15 cellular contexts compared by ENCODE assay signal in the genomic region with DNA sequence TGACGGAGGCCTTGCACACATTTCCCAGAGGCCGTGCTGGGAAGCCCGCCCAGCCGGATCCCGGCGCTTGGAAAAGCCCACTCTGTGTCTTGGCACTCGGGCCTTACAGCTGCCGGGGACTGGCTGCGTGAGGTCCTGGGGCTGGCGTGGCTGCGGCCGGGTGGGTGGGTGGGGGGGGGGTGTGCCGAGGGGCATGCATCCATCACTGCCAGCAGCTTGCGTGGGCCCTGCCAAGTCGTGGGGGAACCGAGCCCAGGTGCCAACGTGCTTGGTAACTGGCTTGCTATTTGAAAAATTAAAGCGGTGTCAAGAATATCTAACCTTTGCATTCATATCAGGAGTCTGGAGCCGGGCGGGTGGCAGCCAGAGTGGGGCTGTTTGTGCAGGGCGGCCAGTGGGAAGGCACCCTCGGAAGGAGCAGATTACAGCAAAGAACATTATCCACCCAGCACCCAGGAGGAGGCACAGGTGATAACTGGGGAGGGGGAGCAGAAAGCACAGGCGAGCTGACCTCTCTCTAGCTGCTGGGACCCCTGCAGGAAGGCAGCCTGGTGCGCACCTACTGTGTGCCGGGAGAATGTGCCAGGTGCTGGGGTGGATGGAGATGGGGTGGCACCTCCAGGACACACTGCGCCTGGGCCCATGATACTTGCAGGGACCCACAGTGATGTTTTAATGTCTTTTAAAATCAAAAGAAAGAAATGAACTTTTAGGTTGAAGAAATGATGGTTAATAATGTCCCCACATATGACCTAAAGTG. TPM values are rescaled to one million over a fixed set of nuclear protein-coding genes. Genes with fewer than 3 reads are reported as not detected.
"Had no signal": no experiment of that assay in that cellular context is flagged by ENCODE, and none has a peak within 500 bp of the region (broad histone marks: within the 10 kb centered on the region; RNA-seq: fewer than 3 reads in every experiment).

No MANE protein-coding gene starts in this region.

- ATAC-seq: activated CD4-positive, alpha-beta T cell treated with anti-CD3 and anti-CD28 coated beads for 36 hours; activated CD8-positive, alpha-beta T cell treated with anti-CD3 and anti-CD28 coated beads, Interleukin-2, amount 10 ng/mL, durations not matched to agents 7 days and 5 days; effector memory CD8-positive, alpha-beta T cell; left lobe of liver had no signal

- H3K27ac ChIP-seq: epithelial cell of prostate had no signal

- DNase-seq: activated CD4-positive, alpha-beta T cell treated with anti-CD3 and anti-CD28 coated beads for 36 hours; activated CD8-positive, alpha-beta memory T cell treated with anti-CD3 and anti-CD28 coated beads, Interleukin-2, amount 50 U/mL, for 48 hours; activated CD8-positive, alpha-beta T cell treated with anti-CD3 and anti-CD28 coated beads, Interleukin-2, amount 10 ng/mL, durations not matched to agents 7 days and 5 days; activated naive CD4-positive, alpha-beta T cell; central memory CD4-positive, alpha-beta T cell; effector memory CD8-positive, alpha-beta T cell; immature natural killer cell; mesendoderm; nephron progenitor cell; stimulated activated CD4-positive, alpha-beta T cell treated with anti-CD3 and anti-CD28 coated beads, Interleukin-15, amount 100 ng/mL, for 24 hours; stimulated activated CD4-positive, alpha-beta T cell treated with anti-CD3 and anti-CD28 coated beads, Interleukin-4, amount 100 ng/mL, for 24 hours; SW 1271 had no signal

RNA-seq across cellular contexts. Expression of a gene that starts 28.5 kb away (rescaled TPM):
- total RNA-seq: glomerular endothelial cell, left lobe of liver had no signal
- polyA plus RNA-seq: immature natural killer cell had no signal
